12 cellular contexts compared by ENCODE assay signal in genomic region chr15:85587707-85588441, GRCh38.
DNase-seq lines count a peak whose midpoint lies in the region; ATAC-seq, FAIRE-seq and TF ChIP-seq lines count a peak whose summit lies in the region.
"Had no signal": no experiment of that assay in that cellular context is flagged by ENCODE, and none has a peak within 500 bp of the region (broad histone marks: within the 10 kb centered on the region; RNA-seq: fewer than 3 reads in every experiment).

No MANE protein-coding gene starts in this region.

- H3K27me3 ChIP-seq in keratinocyte (ENCODE audit: control insufficient read depth, extremely low read depth, insufficient read depth, low read length) (no peaks in the 10 kb centered on the region), subcutaneous abdominal adipose tissue (ENCODE audit: control insufficient read depth in 5 of 5, insufficient read depth in 4 of 5, low read length in 5 of 5) (no peaks in the 10 kb centered on the region)

- H3K9me1 ChIP-seq in keratinocyte (ENCODE audit: control insufficient read depth, extremely low read depth, insufficient read depth, low read length): no peaks in the 10 kb centered on the region

- TF ChIP-seq CTCF in keratinocyte (optimal IDR thresholded peaks at IDR 0.05 in 1 of 3, IDR thresholded peaks at IDR 0.05 in 1 of 3, conservative IDR thresholded peaks at IDR 0.05 in 1 of 3; ENCODE audit: extremely low read depth in 1 of 3, insufficient read depth in 2 of 3, low read length in 3 of 3): no peak

- H3K4me2 ChIP-seq in keratinocyte (ENCODE audit: control insufficient read depth, extremely low read depth, insufficient read depth, low read depth, low read length): peak overlapping the region; percentile 74

- H3K9me3 ChIP-seq in keratinocyte (ENCODE audit: control insufficient read depth, low read depth, low read length): no peaks in the 10 kb centered on the region
- no peaks in the 10 kb centered on the region for H3K9me3 ChIP-seq in subcutaneous abdominal adipose tissue (ENCODE audit: control insufficient read depth in 5 of 5, low read length in 5 of 5)

- H3K27ac ChIP-seq in keratinocyte (ENCODE audit: control insufficient read depth, insufficient read depth, low read length) (peak overlapping the region; percentile 92), subcutaneous abdominal adipose tissue (ENCODE audit: low read depth, low read length) (peak overlapping the region; percentile 88)

- H3K4me3 ChIP-seq in keratinocyte (ENCODE audit: control insufficient read depth in 2 of 3, extremely low read depth in 1 of 3, insufficient read depth in 2 of 3, low read depth in 1 of 3, low read length in 3 of 3) (peak overlapping the region in 1 of 3 experiments; percentile 13), subcutaneous abdominal adipose tissue (ENCODE audit: low read depth in 1 of 5, low read length in 5 of 5) (no peak overlapping the region)

- dilution Hi-C loops in keratinocyte (cut with MboI; ENCODE audit: extremely low pct_ligation_motif_present, low sequenced_read_pairs): no loop called here

- no peaks in the 10 kb centered on the region for H4K20me1 ChIP-seq in keratinocyte (ENCODE audit: control insufficient read depth, extremely low read depth, insufficient read depth, low read length)

- H2AFZ ChIP-seq in keratinocyte (ENCODE audit: control insufficient read depth, low read length): no peak overlapping the region

- H3K9ac ChIP-seq in keratinocyte (ENCODE audit: control insufficient read depth, extremely low read depth, insufficient read depth, low read length): peak overlapping the region; percentile 66
- peak overlapping the region in 1 of 5 donors; percentile 35 for H3K9ac ChIP-seq in subcutaneous abdominal adipose tissue (ENCODE audit: low read length in 5 of 5)

- H3K4me1 ChIP-seq in keratinocyte (ENCODE audit: control insufficient read depth, extremely low read depth, insufficient read depth, low read length): peaks cover 43% of the 10 kb centered on the region
- peaks cover 11 to 56% (median 34%) of the 10 kb centered on the region in 5 donors for H3K4me1 ChIP-seq in subcutaneous abdominal adipose tissue (ENCODE audit: control insufficient read depth in 5 of 5, insufficient read depth in 5 of 5, low read length in 5 of 5)

- FAIRE-seq in keratinocyte (lab: Jason Lieb, UNC): peak; percentile 84

- peaks cover 0 to 1% of the 10 kb centered on the region in 2 experiments for H3K36me3 ChIP-seq in keratinocyte (ENCODE audit: control insufficient read depth in 2 of 2, extremely low read depth in 1 of 2, insufficient read depth in 2 of 2, low read length in 2 of 2)
- H3K36me3 ChIP-seq in subcutaneous abdominal adipose tissue (ENCODE audit: control insufficient read depth in 5 of 5, insufficient read depth in 5 of 5, low read length in 5 of 5): peaks cover 0 to 10% (median 0%) of the 10 kb centered on the region in 5 donors

- peak; percentile 67 for DNase-seq in HPDE6-E6E7 (ENCODE audit: extremely low spot score)
- peak; percentile 59 for DNase-seq in astrocyte of the hippocampus (ENCODE audit: low read depth, low spot score)
- peak; percentile 66 for DNase-seq in keratinocyte (ENCODE audit: low read depth, low spot score)
- DNase-seq in NCI-H2029 (lab: John Stamatoyannopoulos, UW): no peak
- no peak for DNase-seq in G401 (ENCODE audit: low spot score)
- no peak for DNase-seq in hepatic stellate cell (ENCODE audit: low spot score)
- DNase-seq: activated CD8-positive, alpha-beta memory T cell treated with anti-CD3 and anti-CD28 coated beads, Interleukin-2, amount 50 U/mL, for 48 hours; effector CD8-positive, alpha-beta T cell; mesendoderm; stimulated activated CD4-positive, alpha-beta T cell treated with anti-CD3 and anti-CD28 coated beads, Interleukin-4, amount 100 ng/mL, for 4 hours had no signal

- ATAC-seq in GM21528 (IDR thresholded peaks at IDR 0.05; ENCODE audit: low FRiP score, unreplicated experiment): no peak

- in situ Hi-C loops in G401 (cut with HindIII; ENCODE audit: low sequenced_read_pairs): no loop called here

- peaks cover 18% of the 10 kb centered on the region for H3K79me2 ChIP-seq in keratinocyte (ENCODE audit: control insufficient read depth, insufficient read depth, low read length)

Comparison
In these comparisons a context has a peak if more than half of its experiments do, and no peak if none do; other contexts are left out.
1. DNase-seq: peak in HPDE6-E6E7 (single experiment), astrocyte of the hippocampus (single experiment) and keratinocyte (single experiment); none in NCI-H2029 (single experiment), G401 (single experiment) and hepatic stellate cell (single experiment).